ENCODE assay signal across 21 cellular contexts in the genomic region with DNA sequence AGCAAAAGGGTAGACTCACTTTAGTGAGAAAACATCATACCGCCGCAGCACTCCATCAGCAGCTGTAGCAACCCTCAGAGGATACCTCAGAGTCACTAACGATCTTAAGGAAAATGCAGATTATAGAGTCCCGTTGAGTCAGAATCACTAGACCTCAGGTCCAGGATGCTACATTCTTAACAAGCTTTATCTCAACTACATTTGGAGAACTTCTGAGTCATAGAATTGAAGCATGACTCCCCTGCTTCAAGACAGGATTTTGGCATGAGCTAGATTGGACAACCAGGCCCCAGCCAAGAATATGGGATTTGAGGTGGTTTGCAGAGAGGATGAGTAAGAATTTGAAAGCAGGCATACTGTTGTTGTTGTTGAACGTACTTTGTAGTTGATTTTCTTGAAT.
A peak's percentile ranks its signal among the peaks of the same experiment; 100 is the strongest.
DNase-seq lines count a peak whose midpoint lies in the region; ATAC-seq and TF ChIP-seq lines count a peak whose summit lies in the region.
"Had no signal": no experiment of that assay in that cellular context is flagged by ENCODE, and none has a peak within 500 bp of the region (broad histone marks: within the 10 kb centered on the region; RNA-seq: fewer than 3 reads in every experiment).

No MANE protein-coding gene starts in this region.

- no peak overlapping the region for H3K27ac ChIP-seq in AG04450 (ENCODE audit: low read depth, low read length)
- H3K27ac ChIP-seq in GM23248 = peak overlapping the region; percentile 52
- no peak overlapping the region for H3K27ac ChIP-seq in suprapubic skin
- H3K27ac ChIP-seq: neural progenitor cell, upper lobe of left lung had no signal

- no peaks in the 10 kb centered on the region for H4K20me1 ChIP-seq in GM23248 (ENCODE audit: insufficient read depth)

- TF ChIP-seq POLR2A in suprapubic skin (IDR thresholded peaks at IDR 0.05) = no peak

- H3K79me2 ChIP-seq in GM23248 (ENCODE audit: insufficient read depth) = no peaks in the 10 kb centered on the region

- no peak for ATAC-seq in HG02970 (IDR thresholded peaks at IDR 0.05; ENCODE audit: low FRiP score, unreplicated experiment)
- ATAC-seq: GM12878, Panc1 had no signal

- no peak overlapping the region for H3K9ac ChIP-seq in GM23248
- H3K9ac ChIP-seq in adipocyte (ENCODE audit: low read length) = no peak overlapping the region
- H3K9ac ChIP-seq: neural progenitor cell had no signal

- in situ Hi-C loops in GM23248 (cut with MboI) = no loop called here

- no peak for TF ChIP-seq CTCF in AG04450 (IDR thresholded peaks at IDR 0.05; ENCODE audit: low read depth, low read length)
- TF ChIP-seq CTCF in fibroblast of villous mesenchyme (IDR thresholded peaks at IDR 0.05; ENCODE audit: insufficient read depth, low read depth, low read length) = no peak
- TF ChIP-seq CTCF in suprapubic skin (IDR thresholded peaks at IDR 0.05) = no peak

- no peaks in the 10 kb centered on the region for H3K9me2 ChIP-seq in GM23248 (ENCODE audit: insufficient read depth)

- TF ChIP-seq EP300 in suprapubic skin (IDR thresholded peaks at IDR 0.05) = no peak

- H3K4me1 ChIP-seq in GM23248 (ENCODE audit: insufficient read depth) (peaks cover 11% of the 10 kb centered on the region), adipocyte (ENCODE audit: control insufficient read depth, insufficient read depth, low read length) (no peaks in the 10 kb centered on the region), suprapubic skin (no peaks in the 10 kb centered on the region)
- H3K4me1 ChIP-seq: neural progenitor cell, upper lobe of left lung had no signal

- peaks cover 16% of the 10 kb centered on the region for H3F3A ChIP-seq in GM23248 (ENCODE audit: insufficient read depth)

- peak overlapping the region; percentile 30 for H3K4me2 ChIP-seq in GM23248 (ENCODE audit: unreplicated experiment)
- H3K4me2 ChIP-seq: neural progenitor cell had no signal

- no peaks in the 10 kb centered on the region for H3K36me3 ChIP-seq in GM23248 (ENCODE audit: low read depth)
- H3K36me3 ChIP-seq in adipocyte (ENCODE audit: control insufficient read depth, insufficient read depth, low read length, severe bottlenecking) = no peaks in the 10 kb centered on the region
- H3K36me3 ChIP-seq in suprapubic skin = no peaks in the 10 kb centered on the region
- H3K36me3 ChIP-seq: neural progenitor cell, upper lobe of left lung had no signal

- H3K27me3 ChIP-seq in AG04450 (ENCODE audit: control insufficient read depth, insufficient read depth, low read length) = no peaks in the 10 kb centered on the region
- no peaks in the 10 kb centered on the region for H3K27me3 ChIP-seq in GM23248 (replicated peaks; ENCODE audit: insufficient read depth)
- H3K27me3 ChIP-seq in adipocyte (replicated peaks; ENCODE audit: control insufficient read depth, insufficient read depth, low read length) = no peaks in the 10 kb centered on the region
- H3K27me3 ChIP-seq in suprapubic skin = no peaks in the 10 kb centered on the region
- H3K27me3 ChIP-seq: neural progenitor cell, upper lobe of left lung had no signal

- no peaks in the 10 kb centered on the region; the same call in 1 of the 2 replicates for H3K9me3 ChIP-seq in AG04450 (ENCODE audit: control insufficient read depth, insufficient read depth, low read length)
- no peaks in the 10 kb centered on the region for H3K9me3 ChIP-seq in GM23248 (ENCODE audit: low read depth)
- peaks cover 17% of the 10 kb centered on the region for H3K9me3 ChIP-seq in adipocyte (ENCODE audit: control insufficient read depth, low read length)
- no peaks in the 10 kb centered on the region for H3K9me3 ChIP-seq in suprapubic skin
- H3K9me3 ChIP-seq: upper lobe of left lung had no signal

- CTCF ChIA-PET in AG04450 (lab: Charles Lee) = no interaction called here

- no peak overlapping the region for H2AFZ ChIP-seq in GM23248
- H2AFZ ChIP-seq: neural progenitor cell had no signal

- H3K4me3 ChIP-seq in AG04450 (ENCODE audit: low read depth, low read length) (no peak overlapping the region), GM23248 (no peak overlapping the region), adipocyte (ENCODE audit: low read length) (no peak overlapping the region), fibroblast of villous mesenchyme (ENCODE audit: low read depth, low read length) (no peak overlapping the region), suprapubic skin (no peak overlapping the region)
- H3K4me3 ChIP-seq: GM12878, neural progenitor cell, upper lobe of left lung had no signal

- 27 to 34% methylated on average over 5 of the region's 5 CpGs for WGBS in GM23248 (ENCODE audit: low coverage in 1 of 2, low lambda C conversion rate in 2 of 2, missing lambda C conversion rate in 2 of 2), 2 experiments
- 96% methylated on average over 5 of the region's 5 CpGs for WGBS in suprapubic skin

- DNase-seq in AG04450 (ENCODE audit: low read depth, low spot score) (peak; percentile 43), GM23248 (peak; percentile 93), adipocyte (ENCODE audit: low read depth) (peak; percentile 46), fibroblast of villous mesenchyme (ENCODE audit: low read depth) (peak; percentile 42), nucleus accumbens (lab: John Stamatoyannopoulos, UW) (no peak), suprapubic skin (ENCODE audit: low spot score in 2 of 2) (no peak), mucosa of gallbladder (ENCODE audit: low spot score) (no peak)
- DNase-seq: ACHN; activated CD4-positive, alpha-beta T cell treated with anti-CD3 and anti-CD28 coated beads, Interleukin-2, amount 10 ng/mL, durations not matched to agents 7 days and 5 days; activated naive CD4-positive, alpha-beta T cell treated with anti-CD3 and anti-CD28 coated beads, Interleukin-2, amount 50 U/mL, for 16 hours; hippocampal formation; Kasumi-1; NCI-H1417; NCI-H82; retina; stimulated activated naive CD4-positive, alpha-beta T cell treated with Interleukin-2 at 50 U/mL for 16 hours; upper lobe of left lung had no signal

- POLR2A ChIA-PET in AG04450 (lab: Yijun Ruan, JAX) = interaction anchor here (0.5 to 1.1 kb wide), 2 partner anchors 25 to 64 kb away, joined by 3 to 10 read pairs; no protein-coding TSS in a partner anchor

Comparison
In these comparisons a context has a peak if more than half of its experiments do, and no peak if none do; other contexts are left out.
1. DNase-seq: peak in AG04450 (single experiment), GM23248 (single experiment), adipocyte (single experiment) and fibroblast of villous mesenchyme (single experiment); none in nucleus accumbens (0 of 56), suprapubic skin (0 of 2) and mucosa of gallbladder (single experiment).